21 cellular contexts compared by ENCODE assay signal in the genomic region with DNA sequence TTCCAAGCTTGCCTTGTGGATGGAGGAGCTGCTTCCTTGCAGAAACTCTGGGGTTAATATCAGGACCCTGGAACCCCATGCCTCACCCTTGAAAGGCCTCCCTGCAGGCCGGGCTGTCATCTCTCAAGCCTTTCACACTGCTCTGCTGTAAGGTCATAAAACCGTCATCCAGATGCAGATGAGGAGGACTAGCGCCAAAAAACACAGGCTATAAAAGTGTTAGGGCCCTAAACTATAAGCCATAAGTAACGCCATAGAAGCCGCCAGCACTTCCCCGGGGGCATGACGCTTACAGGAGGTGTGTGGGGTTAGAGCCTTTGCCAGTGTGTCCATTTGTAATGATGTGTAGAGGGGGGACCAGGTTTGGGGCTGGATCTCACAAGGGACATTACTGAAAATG. TPM values are rescaled to one million over a fixed set of nuclear protein-coding genes. Genes with fewer than 3 reads are reported as not detected.
A peak's percentile ranks its signal among the peaks of the same experiment; 100 is the strongest.
DNase-seq lines count a peak whose midpoint lies in the region; ATAC-seq, FAIRE-seq and TF ChIP-seq lines count a peak whose summit lies in the region.
"Had no signal": no experiment of that assay in that cellular context is flagged by ENCODE, and none has a peak within 500 bp of the region (broad histone marks: within the 10 kb centered on the region; RNA-seq: fewer than 3 reads in every experiment).

No MANE protein-coding gene starts in this region.

- H3K9me2 ChIP-seq in GM23338 (ENCODE audit: insufficient read depth), result no peaks in the 10 kb centered on the region

- no peaks in the 10 kb centered on the region for H3K36me3 Mint-ChIP-seq in activated CD4-positive, alpha-beta memory T cell treated with anti-CD3 and anti-CD28 coated beads for 36 hours
- no peaks in the 10 kb centered on the region for H3K36me3 Mint-ChIP-seq in GM23338 (ENCODE audit: low read depth)

- no peaks in the 10 kb centered on the region for H3K27me3 ChIP-seq in GM23338 (ENCODE audit: insufficient read depth)

- peak; percentile 24 for DNase-seq in NCI-H748 (lab: John Stamatoyannopoulos, UW; ENCODE audit: unreplicated experiment)
- no peak for DNase-seq in NCI-H748 treated with DMSO at 0.1 percent for 48 hours (lab: John Stamatoyannopoulos, UW)
- DNase-seq in HTR-8/SVneo (ENCODE audit: insufficient read length, low spot score), result no peak
- DNase-seq in left kidney (ENCODE audit: low read depth, low spot score), result peak; percentile 73
- no peak for DNase-seq in activated CD4-positive, alpha-beta memory T cell treated with anti-CD3 and anti-CD28 coated beads for 36 hours
- DNase-seq in GM23338 (ENCODE audit: low spot score), result no peak
- no peak for DNase-seq in LoVo (ENCODE audit: low spot score)
- DNase-seq: C1 segment of cervical spinal cord, DND-41, GF-D8, KG1, NCI-H2081, NCI-H2171 treated with DMSO at 0.1 percent for 48 hours, NCI-H446, NCI-H69, SIG-M5, T-helper 1 cell had no signal

- no peak overlapping the region for H3K4me3 Mint-ChIP-seq in activated CD4-positive, alpha-beta memory T cell treated with anti-CD3 and anti-CD28 coated beads for 36 hours
- H3K4me3 Mint-ChIP-seq in GM23338, result no peak overlapping the region

- H3K4me2 ChIP-seq in GM23338, result no peak overlapping the region

- CTCF ChIA-PET in activated CD4-positive, alpha-beta memory T cell treated with anti-CD3 and anti-CD28 coated beads for 36 hours (lab: Charles Lee), result no interaction called here

- POLR2A ChIA-PET in activated CD4-positive, alpha-beta memory T cell treated with anti-CD3 and anti-CD28 coated beads for 36 hours (lab: Charles Lee), result no interaction called here

- no peaks in the 10 kb centered on the region for H3K79me2 ChIP-seq in GM23338 (replicated peaks; ENCODE audit: insufficient read depth)

- H3F3A ChIP-seq in GM23338 (replicated peaks; ENCODE audit: low read depth), result no peaks in the 10 kb centered on the region

- intact Hi-C loops in activated CD4-positive, alpha-beta memory T cell treated with anti-CD3 and anti-CD28 coated beads for 36 hours (cut with micrococcal nuclease), result no loop called here

- no peak overlapping the region for H3K27ac Mint-ChIP-seq in activated CD4-positive, alpha-beta memory T cell treated with anti-CD3 and anti-CD28 coated beads for 36 hours
- H3K27ac Mint-ChIP-seq in GM23338, result no peak overlapping the region

- H3K4me1 ChIP-seq in GM23338 (ENCODE audit: insufficient read depth), result no peaks in the 10 kb centered on the region

- H3K9me3 Mint-ChIP-seq in activated CD4-positive, alpha-beta memory T cell treated with anti-CD3 and anti-CD28 coated beads for 36 hours, result peaks cover 2% of the 10 kb centered on the region
- no peaks in the 10 kb centered on the region; the same call in 2 of the 3 replicates for H3K9me3 Mint-ChIP-seq in GM23338

- no peaks in the 10 kb centered on the region for H4K20me1 ChIP-seq in GM23338 (replicated peaks; ENCODE audit: insufficient read depth)

- H3K27me3 Mint-ChIP-seq in activated CD4-positive, alpha-beta memory T cell treated with anti-CD3 and anti-CD28 coated beads for 36 hours, result no peaks in the 10 kb centered on the region
- peaks cover 15% of the 10 kb centered on the region for H3K27me3 Mint-ChIP-seq in GM23338 (ENCODE audit: insufficient read depth, low read depth, poor library complexity)

- no peak for TF ChIP-seq CTCF in GM23338 (conservative IDR thresholded peaks at IDR 0.05; ENCODE audit: low read depth in 2 of 2)

- no peak overlapping the region for H3K27ac ChIP-seq in GM23338 (ENCODE audit: low read depth)

- ATAC-seq in GM23338 (no peak), HG03025 (IDR thresholded peaks at IDR 0.05; ENCODE audit: low FRiP score, unreplicated experiment) (no peak)
- ATAC-seq: HCT116, SK-N-SH treated with all-trans-retinoic acid at 6 μM for 48 hours had no signal

- peak; percentile 68 for FAIRE-seq in HTR-8/SVneo (lab: Jason Lieb, UNC)
- FAIRE-seq: D721Med had no signal

- H3K4me3 ChIP-seq in GM23338, result no peak overlapping the region

- no peaks in the 10 kb centered on the region for H3K4me1 Mint-ChIP-seq in activated CD4-positive, alpha-beta memory T cell treated with anti-CD3 and anti-CD28 coated beads for 36 hours (ENCODE audit: low read depth)
- peaks cover 25% of the 10 kb centered on the region for H3K4me1 Mint-ChIP-seq in GM23338

- no peak overlapping the region for H2AFZ ChIP-seq in GM23338

- no peaks in the 10 kb centered on the region for H3K36me3 ChIP-seq in GM23338 (ENCODE audit: insufficient read depth)

TF ChIP-seq in GM23338, 12 proteins besides CTCF, POLR2A, EP300 and RAD21:
- TF ChIP-seq, protein P1, sequence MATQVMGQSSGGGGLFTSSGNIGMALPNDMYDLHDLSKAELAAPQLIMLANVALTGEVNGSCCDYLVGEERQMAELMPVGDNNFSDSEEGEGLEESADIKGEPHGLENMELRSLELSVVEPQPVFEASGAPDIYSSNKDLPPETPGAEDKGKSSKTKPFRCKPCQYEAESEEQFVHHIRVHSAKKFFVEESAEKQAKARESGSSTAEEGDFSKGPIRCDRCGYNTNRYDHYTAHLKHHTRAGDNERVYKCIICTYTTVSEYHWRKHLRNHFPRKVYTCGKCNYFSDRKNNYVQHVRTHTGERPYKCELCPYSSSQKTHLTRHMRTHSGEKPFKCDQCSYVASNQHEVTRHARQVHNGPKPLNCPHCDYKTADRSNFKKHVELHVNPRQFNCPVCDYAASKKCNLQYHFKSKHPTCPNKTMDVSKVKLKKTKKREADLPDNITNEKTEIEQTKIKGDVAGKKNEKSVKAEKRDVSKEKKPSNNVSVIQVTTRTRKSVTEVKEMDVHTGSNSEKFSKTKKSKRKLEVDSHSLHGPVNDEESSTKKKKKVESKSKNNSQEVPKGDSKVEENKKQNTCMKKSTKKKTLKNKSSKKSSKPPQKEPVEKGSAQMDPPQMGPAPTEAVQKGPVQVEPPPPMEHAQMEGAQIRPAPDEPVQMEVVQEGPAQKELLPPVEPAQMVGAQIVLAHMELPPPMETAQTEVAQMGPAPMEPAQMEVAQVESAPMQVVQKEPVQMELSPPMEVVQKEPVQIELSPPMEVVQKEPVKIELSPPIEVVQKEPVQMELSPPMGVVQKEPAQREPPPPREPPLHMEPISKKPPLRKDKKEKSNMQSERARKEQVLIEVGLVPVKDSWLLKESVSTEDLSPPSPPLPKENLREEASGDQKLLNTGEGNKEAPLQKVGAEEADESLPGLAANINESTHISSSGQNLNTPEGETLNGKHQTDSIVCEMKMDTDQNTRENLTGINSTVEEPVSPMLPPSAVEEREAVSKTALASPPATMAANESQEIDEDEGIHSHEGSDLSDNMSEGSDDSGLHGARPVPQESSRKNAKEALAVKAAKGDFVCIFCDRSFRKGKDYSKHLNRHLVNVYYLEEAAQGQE (IDR thresholded peaks at IDR 0.05; ENCODE audit: unreplicated experiment), result no peak
- TF ChIP-seq STAT1 (IDR thresholded peaks at IDR 0.05; ENCODE audit: unreplicated experiment) (no peak), ETS1 (IDR thresholded peaks at IDR 0.05) (no peak), EZH2phosphoT487 (IDR thresholded peaks at IDR 0.05; ENCODE audit: unreplicated experiment) (no peak)

RNA-seq across cellular contexts. Expression of gene CDH4, which starts 47.6 kb away (rescaled TPM):
- total RNA-seq in activated CD4-positive, alpha-beta memory T cell treated with anti-CD3 and anti-CD28 coated beads for 36 hours, result under 1 TPM; 0.10 to 0.21 TPM
- 4.0 and 4.2 TPM in 2 replicates for total RNA-seq in GM23338 (2014; rRNA removed; shearing (Covaris generic))
- 1.2 TPM in 2 replicates for polyA plus RNA-seq in GM23338 (2016; fragmentation: Nextera tagmentation; extraction: Ambion mirVana)

Comparison
In these comparisons a context has a peak if more than half of its experiments do, and no peak if none do; other contexts are left out.
1. DNase-seq: peak in NCI-H748 (single experiment) and left kidney (single experiment); none in NCI-H748 treated with DMSO at 0.1 percent for 48 hours (single experiment), HTR-8/SVneo (single experiment), activated CD4-positive, alpha-beta memory T cell treated with anti-CD3 and anti-CD28 coated beads for 36 hours (single experiment), GM23338 (single experiment) and LoVo (single experiment).